In the genomic region with DNA sequence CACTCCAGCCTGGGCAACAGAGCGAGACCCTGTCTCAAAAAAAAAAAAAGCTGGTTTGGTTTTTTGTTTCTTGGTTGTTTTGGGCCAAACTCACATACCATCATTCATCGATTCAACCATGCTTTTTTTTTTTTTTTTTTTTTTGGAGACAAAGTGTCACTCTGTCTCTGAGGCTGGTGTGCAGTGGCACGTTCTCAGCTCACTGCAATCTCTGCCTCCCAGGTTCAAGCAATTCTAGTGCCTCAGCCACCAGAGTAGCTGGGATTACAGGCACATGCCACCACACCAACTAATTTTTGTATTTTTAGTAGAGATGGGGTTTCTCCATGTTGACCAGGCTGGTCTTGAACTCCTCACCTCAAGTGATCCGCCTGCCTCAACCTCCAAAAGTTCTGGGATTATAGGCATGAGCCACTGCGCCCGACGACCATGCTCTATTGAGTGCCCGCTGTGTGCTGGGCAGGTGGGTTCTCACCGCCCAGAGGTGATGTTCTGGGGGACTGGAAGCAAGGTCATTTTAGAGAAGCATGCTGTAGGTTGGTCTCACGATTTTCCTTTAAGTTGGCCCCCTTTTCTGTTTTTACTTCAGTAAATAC, we compare ENCODE assay signal across 10 cellular contexts. TPM values are rescaled to one million over a fixed set of nuclear protein-coding genes. Genes with fewer than 3 reads are reported as not detected.
DNase-seq lines count a peak whose midpoint lies in the region; ATAC-seq and TF ChIP-seq lines count a peak whose summit lies in the region.
"Had no signal": no experiment of that assay in that cellular context is flagged by ENCODE, and none has a peak within 500 bp of the region (broad histone marks: within the 10 kb centered on the region; RNA-seq: fewer than 3 reads in every experiment).

No MANE protein-coding gene starts in this region.

- no peaks in the 10 kb centered on the region for H3K9me3 ChIP-seq in stomach

- peaks cover 6% of the 10 kb centered on the region for H3K9me3 Mint-ChIP-seq in activated CD4-positive, alpha-beta T cell treated with anti-CD3 and anti-CD28 coated beads, Interleukin-2, amount 10 ng/mL, durations not matched to agents 24 days and 14 days
- H3K9me3 Mint-ChIP-seq in activated CD8-positive, alpha-beta T cell treated with anti-CD3 and anti-CD28 coated beads, Interleukin-2, amount 10 ng/mL, durations not matched to agents 7 days and 5 days (ENCODE audit: insufficient read depth), result no peaks in the 10 kb centered on the region
- H3K9me3 Mint-ChIP-seq in memory B cell, result no peaks in the 10 kb centered on the region

- TF ChIP-seq EP300 in stomach (IDR thresholded peaks at IDR 0.05), result no peak

- H3K27me3 ChIP-seq in stomach, result no peaks in the 10 kb centered on the region

- peak overlapping the region; percentile 98 for H3K27ac Mint-ChIP-seq in activated CD4-positive, alpha-beta T cell treated with anti-CD3 and anti-CD28 coated beads, Interleukin-2, amount 10 ng/mL, durations not matched to agents 24 days and 14 days
- peak overlapping the region; percentile 93 for H3K27ac Mint-ChIP-seq in activated CD8-positive, alpha-beta T cell treated with anti-CD3 and anti-CD28 coated beads, Interleukin-2, amount 10 ng/mL, durations not matched to agents 7 days and 5 days
- H3K27ac Mint-ChIP-seq in memory B cell, result peak overlapping the region; percentile 91

- no peak for TF ChIP-seq POLR2A in stomach (IDR thresholded peaks at IDR 0.05)

- H3K36me3 Mint-ChIP-seq in activated CD4-positive, alpha-beta T cell treated with anti-CD3 and anti-CD28 coated beads, Interleukin-2, amount 10 ng/mL, durations not matched to agents 24 days and 14 days (ENCODE audit: low read depth), result peaks cover 6% of the 10 kb centered on the region
- H3K36me3 Mint-ChIP-seq in activated CD8-positive, alpha-beta T cell treated with anti-CD3 and anti-CD28 coated beads, Interleukin-2, amount 10 ng/mL, durations not matched to agents 7 days and 5 days (ENCODE audit: low read depth), result peaks cover 18% of the 10 kb centered on the region
- no peaks in the 10 kb centered on the region for H3K36me3 Mint-ChIP-seq in memory B cell

- no peaks in the 10 kb centered on the region for H3K36me3 ChIP-seq in stomach

- peaks cover 67% of the 10 kb centered on the region for H3K4me1 Mint-ChIP-seq in activated CD4-positive, alpha-beta T cell treated with anti-CD3 and anti-CD28 coated beads, Interleukin-2, amount 10 ng/mL, durations not matched to agents 24 days and 14 days
- peaks cover 71% of the 10 kb centered on the region for H3K4me1 Mint-ChIP-seq in activated CD8-positive, alpha-beta T cell treated with anti-CD3 and anti-CD28 coated beads, Interleukin-2, amount 10 ng/mL, durations not matched to agents 7 days and 5 days (ENCODE audit: low read depth)
- H3K4me1 Mint-ChIP-seq in memory B cell, result peaks cover 47% of the 10 kb centered on the region

- H3K27me3 Mint-ChIP-seq in activated CD4-positive, alpha-beta T cell treated with anti-CD3 and anti-CD28 coated beads, Interleukin-2, amount 10 ng/mL, durations not matched to agents 24 days and 14 days, result no peaks in the 10 kb centered on the region
- no peaks in the 10 kb centered on the region for H3K27me3 Mint-ChIP-seq in activated CD8-positive, alpha-beta T cell treated with anti-CD3 and anti-CD28 coated beads, Interleukin-2, amount 10 ng/mL, durations not matched to agents 7 days and 5 days (ENCODE audit: low read depth)
- H3K27me3 Mint-ChIP-seq in memory B cell, result no peaks in the 10 kb centered on the region

- H3K4me3 Mint-ChIP-seq in activated CD4-positive, alpha-beta T cell treated with anti-CD3 and anti-CD28 coated beads, Interleukin-2, amount 10 ng/mL, durations not matched to agents 24 days and 14 days, result peak overlapping the region; percentile 86
- H3K4me3 Mint-ChIP-seq in activated CD8-positive, alpha-beta T cell treated with anti-CD3 and anti-CD28 coated beads, Interleukin-2, amount 10 ng/mL, durations not matched to agents 7 days and 5 days, result peak overlapping the region; percentile 89
- no peak overlapping the region for H3K4me3 Mint-ChIP-seq in memory B cell

- in situ Hi-C loops in G401 (cut with HindIII; ENCODE audit: low sequenced_read_pairs), result no loop called here

- intact Hi-C loops in activated CD4-positive, alpha-beta T cell treated with anti-CD3 and anti-CD28 coated beads, Interleukin-2, amount 10 ng/mL, durations not matched to agents 24 days and 14 days (cut with micrococcal nuclease), result loop anchor here (1.0 to 10.0 kb wide), 6 partner anchors 8 to 285 kb away; partner anchors contain the start of genes ARRDC2, IL12RB1, JUND and LSM4
- intact Hi-C loops in stomach (cut with DNase I; ENCODE audit: low total_unique reads), result no loop called here

- H3K27ac ChIP-seq in stomach, result peak overlapping the region in 4 of 5 donors; percentile 94 to 100 (median 98)

- H3K4me1 ChIP-seq in stomach, result peaks cover 24 to 62% (median 44%) of the 10 kb centered on the region in 4 donors

- WGBS in stomach, 5 donors, result 62 to 71% (median 70%) methylated on average over 10 of the region's 10 CpGs

- H3K4me3 ChIP-seq in stomach, result no peak overlapping the region

- peak; percentile 73 for DNase-seq in activated CD4-positive, alpha-beta T cell treated with anti-CD3 and anti-CD28 coated beads, Interleukin-2, amount 10 ng/mL, durations not matched to agents 24 days and 14 days
- DNase-seq in activated CD4-positive, alpha-beta T cell treated with anti-CD3 and anti-CD28 coated beads for 1 hour, result no peak
- DNase-seq in activated CD8-positive, alpha-beta T cell treated with anti-CD3 and anti-CD28 coated beads, Interleukin-2, amount 10 ng/mL, durations not matched to agents 7 days and 5 days, result no peak
- DNase-seq in memory B cell (ENCODE audit: low spot score in 2 of 2), result no peak
- DNase-seq in stomach, result no peak
- no peak for DNase-seq in G401 (ENCODE audit: low spot score)
- DNase-seq in stimulated activated CD4-positive, alpha-beta T cell treated with anti-CD3 and anti-CD28 coated beads, Interleukin-2, amount 100 ng/mL, for 24 hours, result no peak
- DNase-seq: NCI-H2107 had no signal

- CTCF ChIA-PET in activated CD8-positive, alpha-beta T cell treated with anti-CD3 and anti-CD28 coated beads, Interleukin-2, amount 10 ng/mL, durations not matched to agents 7 days and 5 days (lab: Charles Lee), result interaction anchor here (5.3 to 6.6 kb wide), 2 partner anchors 10 to 14 kb away, joined by 52 to 159 read pairs; partner anchors contain the start of gene JUND

- TF ChIP-seq CTCF in stomach (IDR thresholded peaks at IDR 0.05), result no peak

- ATAC-seq in activated CD8-positive, alpha-beta T cell treated with anti-CD3 and anti-CD28 coated beads, Interleukin-2, amount 10 ng/mL, durations not matched to agents 7 days and 5 days, result no peak
- ATAC-seq in memory B cell (ENCODE audit: low read depth) (no peak), HG03432 (IDR thresholded peaks at IDR 0.05; ENCODE audit: unreplicated experiment) (no peak)

- POLR2A ChIA-PET in activated CD8-positive, alpha-beta T cell treated with anti-CD3 and anti-CD28 coated beads, Interleukin-2, amount 10 ng/mL, durations not matched to agents 7 days and 5 days (lab: Charles Lee), result interaction anchor here (1.1 to 6.9 kb wide), 4 partner anchors 9 to 32 kb away, joined by 3 to 520 read pairs (median 110); partner anchors contain the start of genes JUND and LSM4

RNA-seq across cellular contexts. Expression of gene JUND, which starts 8.1 kb away (rescaled TPM):
- total RNA-seq in activated CD4-positive, alpha-beta T cell treated with anti-CD3 and anti-CD28 coated beads, Interleukin-2, amount 10 ng/mL, durations not matched to agents 24 days and 14 days, result 382 and 413 TPM in 2 replicates
- total RNA-seq in activated CD8-positive, alpha-beta T cell treated with anti-CD3 and anti-CD28 coated beads, Interleukin-2, amount 10 ng/mL, durations not matched to agents 7 days and 5 days, result 100 to 1,000 TPM; 462 to 469 TPM
- total RNA-seq in stomach, result 1,000 to 10,000 TPM in 2 of 5 donors, 100 to 1,000 TPM in 3; 118 to 1,659 (median 737) TPM
- 100 to 1,000 TPM in 2 of 3 donors, 10 to 100 TPM in 1; 78.6 to 272 (median 102) TPM for polyA plus RNA-seq in stomach
- 263 and 286 TPM in 2 replicates for total RNA-seq in G401 (2014; rRNA removed; shearing (Covaris generic))

RNA-seq across cellular contexts. Expression of gene IQCN, which starts 15.3 kb away (rescaled TPM):
- total RNA-seq in activated CD4-positive, alpha-beta T cell treated with anti-CD3 and anti-CD28 coated beads, Interleukin-2, amount 10 ng/mL, durations not matched to agents 24 days and 14 days, result 2.3 and 3.0 TPM in 2 replicates
- total RNA-seq in activated CD8-positive, alpha-beta T cell treated with anti-CD3 and anti-CD28 coated beads, Interleukin-2, amount 10 ng/mL, durations not matched to agents 7 days and 5 days, result 1 to 10 TPM; 3.7 to 4.2 TPM
- total RNA-seq in stomach, result 10 to 100 TPM in 1 of 5 donors, 1 to 10 TPM in 3, not detected in 1; 2.4 to 35.7 (median 4.0) TPM
- 1 to 10 TPM; 1.4 to 2.7 (median 2.6) TPM for polyA plus RNA-seq in stomach
- total RNA-seq in G401 (2014; rRNA removed; shearing (Covaris generic)), result 0.37 and 0.47 TPM in 2 replicates
- total RNA-seq: HT1080 had no signal

RNA-seq across cellular contexts. Expression of gene LSM4, which starts 33.3 kb away (rescaled TPM):
- total RNA-seq in activated CD4-positive, alpha-beta T cell treated with anti-CD3 and anti-CD28 coated beads, Interleukin-2, amount 10 ng/mL, durations not matched to agents 24 days and 14 days, result 217 and 225 TPM in 2 replicates
- total RNA-seq in activated CD8-positive, alpha-beta T cell treated with anti-CD3 and anti-CD28 coated beads, Interleukin-2, amount 10 ng/mL, durations not matched to agents 7 days and 5 days, result 100 to 1,000 TPM; 199 to 215 TPM
- total RNA-seq in stomach, result 100 to 1,000 TPM in 2 of 5 donors, 10 to 100 TPM in 3; 24.1 to 185 (median 98.6) TPM
- polyA plus RNA-seq in stomach, result 100 to 1,000 TPM; 114 to 181 (median 173) TPM
- total RNA-seq in G401 (2014; rRNA removed; shearing (Covaris generic)), result 539 and 749 TPM in 2 replicates

RNA-seq across cellular contexts. Expression of gene PGPEP1, which starts 50.8 kb away (rescaled TPM):
- total RNA-seq in activated CD4-positive, alpha-beta T cell treated with anti-CD3 and anti-CD28 coated beads, Interleukin-2, amount 10 ng/mL, durations not matched to agents 24 days and 14 days, result 14.6 and 18.5 TPM in 2 replicates
- 10 to 100 TPM; 30.1 to 34.5 TPM for total RNA-seq in activated CD8-positive, alpha-beta T cell treated with anti-CD3 and anti-CD28 coated beads, Interleukin-2, amount 10 ng/mL, durations not matched to agents 7 days and 5 days
- total RNA-seq in stomach, result 10 to 100 TPM in 4 of 5 donors, 1 to 10 TPM in 1; 8.0 to 58.9 (median 22.9) TPM
- polyA plus RNA-seq in stomach, result 10 to 100 TPM in 2 of 3 donors, 1 to 10 TPM in 1; 8.4 to 40.0 (median 31.8) TPM
- total RNA-seq in G401 (2014; rRNA removed; shearing (Covaris generic)), result 6.5 and 14.1 TPM in 2 replicates
